In genomic region chr17:47837401-47838039, GRCh38 we compare ENCODE assay signal across 1 cellular context.
TF ChIP-seq lines count a peak whose summit lies in the region.

No MANE protein-coding gene starts in this region.

TF ChIP-seq in HepG2, 621 proteins besides CTCF, POLR2A, EP300 and RAD21 (continues in another document):
- TF ChIP-seq ISX (CRISPR knock-in tag; conservative IDR thresholded peaks at IDR 0.05) (no peak), RORA (CRISPR knock-in tag; IDR thresholded peaks at IDR 0.05) (no peak), SRSF1 (optimal IDR thresholded peaks at IDR 0.05; ENCODE audit: low read depth, low read length) (peak; percentile 77), ZFAT (CRISPR knock-in tag; conservative IDR thresholded peaks at IDR 0.05) (no peak), ZBTB7B (CRISPR knock-in tag; IDR thresholded peaks at IDR 0.05) (0 out of 2 replicates have a peak, but pooled peaks have one; percentile 40), KDM5B (CRISPR knock-in tag; IDR thresholded peaks at IDR 0.05; ENCODE audit: borderline replicate concordance) (peak; percentile 68; the same call in 1 of the 2 replicates), HNRNPL (IDR thresholded peaks at IDR 0.05; ENCODE audit: low read depth, low read length) (peak; percentile 63; the same call in 1 of the 2 replicates), ZBTB37 (CRISPR knock-in tag; IDR thresholded peaks at IDR 0.05) (no peak), ZNF589 (CRISPR knock-in tag; conservative IDR thresholded peaks at IDR 0.05) (no peak), BRD4 (CRISPR knock-in tag; IDR thresholded peaks at IDR 0.05) (no peak), XRCC5 (optimal IDR thresholded peaks at IDR 0.05; ENCODE audit: low read length) (peak; percentile 30), SAFB2 (CRISPR knock-in tag; IDR thresholded peaks at IDR 0.05; ENCODE audit: borderline replicate concordance, low read depth) (0 out of 2 replicates have a peak, but pooled peaks have one; percentile 48), NFE2L2 (IDR thresholded peaks at IDR 0.05; ENCODE audit: low read length) (no peak), ARNTL (CRISPR knock-in tag; IDR thresholded peaks at IDR 0.05) (no peak), KIAA2018 (CRISPR knock-in tag; IDR thresholded peaks at IDR 0.05; ENCODE audit: borderline replicate concordance) (no peak), RFXANK (CRISPR knock-in tag; IDR thresholded peaks at IDR 0.05) (no peak), ZFYVE20 (CRISPR knock-in tag; IDR thresholded peaks at IDR 0.05; ENCODE audit: borderline replicate concordance, low read depth) (no peak), NRL (CRISPR knock-in tag; IDR thresholded peaks at IDR 0.05; ENCODE audit: borderline replicate concordance) (no peak), ZBTB33 (CRISPR knock-in tag; IDR thresholded peaks at IDR 0.05) (0 out of 2 replicates have a peak, but pooled peaks have one; percentile 24), HNF1B (CRISPR knock-in tag; IDR thresholded peaks at IDR 0.05) (no peak), MTA1 (CRISPR knock-in tag; IDR thresholded peaks at IDR 0.05; ENCODE audit: borderline replicate concordance) (0 out of 2 replicates have a peak, but pooled peaks have one; percentile 35), IKZF4 (CRISPR knock-in tag; IDR thresholded peaks at IDR 0.05; ENCODE audit: borderline replicate concordance, low read depth, not compliant biosample characterization) (no peak), NR0B2 (CRISPR knock-in tag; IDR thresholded peaks at IDR 0.05) (peak; percentile 45; the same call in 1 of the 2 replicates), ZNF850 (CRISPR knock-in tag; conservative IDR thresholded peaks at IDR 0.05) (no peak), PPARG (CRISPR knock-in tag; conservative IDR thresholded peaks at IDR 0.05) (peak; percentile 92), ZKSCAN5 (CRISPR knock-in tag; IDR thresholded peaks at IDR 0.05) (no peak)
- TF ChIP-seq, protein P1, sequence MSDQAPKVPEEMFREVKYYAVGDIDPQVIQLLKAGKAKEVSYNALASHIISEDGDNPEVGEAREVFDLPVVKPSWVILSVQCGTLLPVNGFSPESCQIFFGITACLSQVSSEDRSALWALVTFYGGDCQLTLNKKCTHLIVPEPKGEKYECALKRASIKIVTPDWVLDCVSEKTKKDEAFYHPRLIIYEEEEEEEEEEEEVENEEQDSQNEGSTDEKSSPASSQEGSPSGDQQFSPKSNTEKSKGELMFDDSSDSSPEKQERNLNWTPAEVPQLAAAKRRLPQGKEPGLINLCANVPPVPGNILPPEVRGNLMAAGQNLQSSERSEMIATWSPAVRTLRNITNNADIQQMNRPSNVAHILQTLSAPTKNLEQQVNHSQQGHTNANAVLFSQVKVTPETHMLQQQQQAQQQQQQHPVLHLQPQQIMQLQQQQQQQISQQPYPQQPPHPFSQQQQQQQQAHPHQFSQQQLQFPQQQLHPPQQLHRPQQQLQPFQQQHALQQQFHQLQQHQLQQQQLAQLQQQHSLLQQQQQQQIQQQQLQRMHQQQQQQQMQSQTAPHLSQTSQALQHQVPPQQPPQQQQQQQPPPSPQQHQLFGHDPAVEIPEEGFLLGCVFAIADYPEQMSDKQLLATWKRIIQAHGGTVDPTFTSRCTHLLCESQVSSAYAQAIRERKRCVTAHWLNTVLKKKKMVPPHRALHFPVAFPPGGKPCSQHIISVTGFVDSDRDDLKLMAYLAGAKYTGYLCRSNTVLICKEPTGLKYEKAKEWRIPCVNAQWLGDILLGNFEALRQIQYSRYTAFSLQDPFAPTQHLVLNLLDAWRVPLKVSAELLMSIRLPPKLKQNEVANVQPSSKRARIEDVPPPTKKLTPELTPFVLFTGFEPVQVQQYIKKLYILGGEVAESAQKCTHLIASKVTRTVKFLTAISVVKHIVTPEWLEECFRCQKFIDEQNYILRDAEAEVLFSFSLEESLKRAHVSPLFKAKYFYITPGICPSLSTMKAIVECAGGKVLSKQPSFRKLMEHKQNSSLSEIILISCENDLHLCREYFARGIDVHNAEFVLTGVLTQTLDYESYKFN (CRISPR knock-in tag; conservative IDR thresholded peaks at IDR 0.05): peak; percentile 71
- TF ChIP-seq, protein P2, sequence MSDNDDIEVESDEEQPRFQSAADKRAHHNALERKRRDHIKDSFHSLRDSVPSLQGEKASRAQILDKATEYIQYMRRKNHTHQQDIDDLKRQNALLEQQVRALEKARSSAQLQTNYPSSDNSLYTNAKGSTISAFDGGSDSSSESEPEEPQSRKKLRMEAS (IDR thresholded peaks at IDR 0.05): 0 out of 2 replicates have a peak, but pooled peaks have one; percentile 13
- TF ChIP-seq, protein P3, sequence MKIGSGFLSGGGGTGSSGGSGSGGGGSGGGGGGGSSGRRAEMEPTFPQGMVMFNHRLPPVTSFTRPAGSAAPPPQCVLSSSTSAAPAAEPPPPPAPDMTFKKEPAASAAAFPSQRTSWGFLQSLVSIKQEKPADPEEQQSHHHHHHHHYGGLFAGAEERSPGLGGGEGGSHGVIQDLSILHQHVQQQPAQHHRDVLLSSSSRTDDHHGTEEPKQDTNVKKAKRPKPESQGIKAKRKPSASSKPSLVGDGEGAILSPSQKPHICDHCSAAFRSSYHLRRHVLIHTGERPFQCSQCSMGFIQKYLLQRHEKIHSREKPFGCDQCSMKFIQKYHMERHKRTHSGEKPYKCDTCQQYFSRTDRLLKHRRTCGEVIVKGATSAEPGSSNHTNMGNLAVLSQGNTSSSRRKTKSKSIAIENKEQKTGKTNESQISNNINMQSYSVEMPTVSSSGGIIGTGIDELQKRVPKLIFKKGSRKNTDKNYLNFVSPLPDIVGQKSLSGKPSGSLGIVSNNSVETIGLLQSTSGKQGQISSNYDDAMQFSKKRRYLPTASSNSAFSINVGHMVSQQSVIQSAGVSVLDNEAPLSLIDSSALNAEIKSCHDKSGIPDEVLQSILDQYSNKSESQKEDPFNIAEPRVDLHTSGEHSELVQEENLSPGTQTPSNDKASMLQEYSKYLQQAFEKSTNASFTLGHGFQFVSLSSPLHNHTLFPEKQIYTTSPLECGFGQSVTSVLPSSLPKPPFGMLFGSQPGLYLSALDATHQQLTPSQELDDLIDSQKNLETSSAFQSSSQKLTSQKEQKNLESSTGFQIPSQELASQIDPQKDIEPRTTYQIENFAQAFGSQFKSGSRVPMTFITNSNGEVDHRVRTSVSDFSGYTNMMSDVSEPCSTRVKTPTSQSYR (CRISPR knock-in tag; IDR thresholded peaks at IDR 0.05; ENCODE audit: borderline replicate concordance): peak; percentile 43; the same call in 1 of the 2 replicates
